In genomic region chr22:45268958-45269844, GRCh38 we compare ENCODE assay signal across 1 cellular context.
TF ChIP-seq lines count a peak whose summit lies in the region.

No MANE protein-coding gene starts in this region.

TF ChIP-seq in HepG2, 621 proteins besides CTCF, POLR2A, EP300 and RAD21 (continued from another document and continues in another):
- TF ChIP-seq SAFB2 (CRISPR knock-in tag; IDR thresholded peaks at IDR 0.05; ENCODE audit: borderline replicate concordance, low read depth) (no peak), TAF1 (CRISPR knock-in tag; IDR thresholded peaks at IDR 0.05) (peak; percentile 46; the same call in 1 of the 2 replicates), SOX13 (IDR thresholded peaks at IDR 0.05) (no peak), SOX13 (CRISPR knock-in tag; conservative IDR thresholded peaks at IDR 0.05 in 1 of 2, IDR thresholded peaks at IDR 0.05 in 1 of 2) (no peak), DZIP1 (CRISPR knock-in tag; IDR thresholded peaks at IDR 0.05) (no peak), REXO4 (CRISPR knock-in tag; IDR thresholded peaks at IDR 0.05; ENCODE audit: borderline replicate concordance) (no peak), MYNN (CRISPR knock-in tag; IDR thresholded peaks at IDR 0.05; ENCODE audit: low read depth) (no peak), NRL (CRISPR knock-in tag; IDR thresholded peaks at IDR 0.05; ENCODE audit: borderline replicate concordance) (0 out of 2 replicates have a peak, but pooled peaks have one; percentile 59), ZSCAN29 (CRISPR knock-in tag; conservative IDR thresholded peaks at IDR 0.05) (no peak), ZNF101 (CRISPR knock-in tag; IDR thresholded peaks at IDR 0.05; ENCODE audit: borderline replicate concordance, low read depth) (no peak), ZNF598 (CRISPR knock-in tag; IDR thresholded peaks at IDR 0.05; ENCODE audit: borderline replicate concordance) (no peak), NFYC (CRISPR knock-in tag; IDR thresholded peaks at IDR 0.05) (no peak), ZNF292 (CRISPR knock-in tag; IDR thresholded peaks at IDR 0.05; ENCODE audit: borderline replicate concordance, low read depth) (0 out of 2 replicates have a peak, but pooled peaks have one; percentile 34), ATRX (CRISPR knock-in tag; IDR thresholded peaks at IDR 0.05; ENCODE audit: borderline replicate concordance) (no peak), JUND (CRISPR knock-in tag; IDR thresholded peaks at IDR 0.05) (no peak), CENPX (CRISPR knock-in tag; IDR thresholded peaks at IDR 0.05) (no peak), ZEB1 (IDR thresholded peaks at IDR 0.05; ENCODE audit: insufficient replicate concordance, low read depth) (no peak), ZNF3 (CRISPR knock-in tag; IDR thresholded peaks at IDR 0.05) (no peak), HNRNPUL1 (IDR thresholded peaks at IDR 0.05; ENCODE audit: low read depth, low read length) (no peak), ZNF549 (CRISPR knock-in tag; IDR thresholded peaks at IDR 0.05) (no peak), ZSCAN20 (CRISPR knock-in tag; IDR thresholded peaks at IDR 0.05; ENCODE audit: borderline replicate concordance) (no peak), ZNF737 (CRISPR knock-in tag; IDR thresholded peaks at IDR 0.05; ENCODE audit: borderline replicate concordance) (no peak), ZNF639 (CRISPR knock-in tag; conservative IDR thresholded peaks at IDR 0.05) (0 out of 2 replicates have a peak, but pooled peaks have one; percentile 49), SRSF1 (optimal IDR thresholded peaks at IDR 0.05; ENCODE audit: low read depth, low read length) (no peak), SP1 (IDR thresholded peaks at IDR 0.05) (no peak), SP1 (CRISPR knock-in tag; IDR thresholded peaks at IDR 0.05) (peak; percentile 92), ZNF12 (CRISPR knock-in tag; IDR thresholded peaks at IDR 0.05) (no peak), PHB2 (IDR thresholded peaks at IDR 0.05; ENCODE audit: partially characterized antibody) (no peak), ZNF24 (IDR thresholded peaks at IDR 0.05) (no peak), WIZ (CRISPR knock-in tag; IDR thresholded peaks at IDR 0.05) (no peak), FOXP1 (IDR thresholded peaks at IDR 0.05) (no peak), FOXP1 (CRISPR knock-in tag; IDR thresholded peaks at IDR 0.05) (no peak), ZNF841 (CRISPR knock-in tag; IDR thresholded peaks at IDR 0.05; ENCODE audit: borderline replicate concordance) (no peak), ZBTB39 (CRISPR knock-in tag; IDR thresholded peaks at IDR 0.05) (no peak)
- TF ChIP-seq, protein P1, sequence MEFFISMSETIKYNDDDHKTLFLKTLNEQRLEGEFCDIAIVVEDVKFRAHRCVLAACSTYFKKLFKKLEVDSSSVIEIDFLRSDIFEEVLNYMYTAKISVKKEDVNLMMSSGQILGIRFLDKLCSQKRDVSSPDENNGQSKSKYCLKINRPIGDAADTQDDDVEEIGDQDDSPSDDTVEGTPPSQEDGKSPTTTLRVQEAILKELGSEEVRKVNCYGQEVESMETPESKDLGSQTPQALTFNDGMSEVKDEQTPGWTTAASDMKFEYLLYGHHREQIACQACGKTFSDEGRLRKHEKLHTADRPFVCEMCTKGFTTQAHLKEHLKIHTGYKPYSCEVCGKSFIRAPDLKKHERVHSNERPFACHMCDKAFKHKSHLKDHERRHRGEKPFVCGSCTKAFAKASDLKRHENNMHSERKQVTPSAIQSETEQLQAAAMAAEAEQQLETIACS (CRISPR knock-in tag; IDR thresholded peaks at IDR 0.05): no peak
- TF ChIP-seq, protein P2, sequence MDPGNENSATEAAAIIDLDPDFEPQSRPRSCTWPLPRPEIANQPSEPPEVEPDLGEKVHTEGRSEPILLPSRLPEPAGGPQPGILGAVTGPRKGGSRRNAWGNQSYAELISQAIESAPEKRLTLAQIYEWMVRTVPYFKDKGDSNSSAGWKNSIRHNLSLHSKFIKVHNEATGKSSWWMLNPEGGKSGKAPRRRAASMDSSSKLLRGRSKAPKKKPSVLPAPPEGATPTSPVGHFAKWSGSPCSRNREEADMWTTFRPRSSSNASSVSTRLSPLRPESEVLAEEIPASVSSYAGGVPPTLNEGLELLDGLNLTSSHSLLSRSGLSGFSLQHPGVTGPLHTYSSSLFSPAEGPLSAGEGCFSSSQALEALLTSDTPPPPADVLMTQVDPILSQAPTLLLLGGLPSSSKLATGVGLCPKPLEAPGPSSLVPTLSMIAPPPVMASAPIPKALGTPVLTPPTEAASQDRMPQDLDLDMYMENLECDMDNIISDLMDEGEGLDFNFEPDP (CRISPR knock-in tag; conservative IDR thresholded peaks at IDR 0.05): no peak
- TF ChIP-seq, protein P3, sequence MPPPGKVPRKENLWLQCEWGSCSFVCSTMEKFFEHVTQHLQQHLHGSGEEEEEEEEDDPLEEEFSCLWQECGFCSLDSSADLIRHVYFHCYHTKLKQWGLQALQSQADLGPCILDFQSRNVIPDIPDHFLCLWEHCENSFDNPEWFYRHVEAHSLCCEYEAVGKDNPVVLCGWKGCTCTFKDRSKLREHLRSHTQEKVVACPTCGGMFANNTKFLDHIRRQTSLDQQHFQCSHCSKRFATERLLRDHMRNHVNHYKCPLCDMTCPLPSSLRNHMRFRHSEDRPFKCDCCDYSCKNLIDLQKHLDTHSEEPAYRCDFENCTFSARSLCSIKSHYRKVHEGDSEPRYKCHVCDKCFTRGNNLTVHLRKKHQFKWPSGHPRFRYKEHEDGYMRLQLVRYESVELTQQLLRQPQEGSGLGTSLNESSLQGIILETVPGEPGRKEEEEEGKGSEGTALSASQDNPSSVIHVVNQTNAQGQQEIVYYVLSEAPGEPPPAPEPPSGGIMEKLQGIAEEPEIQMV (CRISPR knock-in tag; IDR thresholded peaks at IDR 0.05; ENCODE audit: low read depth): no peak
- TF ChIP-seq, protein P4, sequence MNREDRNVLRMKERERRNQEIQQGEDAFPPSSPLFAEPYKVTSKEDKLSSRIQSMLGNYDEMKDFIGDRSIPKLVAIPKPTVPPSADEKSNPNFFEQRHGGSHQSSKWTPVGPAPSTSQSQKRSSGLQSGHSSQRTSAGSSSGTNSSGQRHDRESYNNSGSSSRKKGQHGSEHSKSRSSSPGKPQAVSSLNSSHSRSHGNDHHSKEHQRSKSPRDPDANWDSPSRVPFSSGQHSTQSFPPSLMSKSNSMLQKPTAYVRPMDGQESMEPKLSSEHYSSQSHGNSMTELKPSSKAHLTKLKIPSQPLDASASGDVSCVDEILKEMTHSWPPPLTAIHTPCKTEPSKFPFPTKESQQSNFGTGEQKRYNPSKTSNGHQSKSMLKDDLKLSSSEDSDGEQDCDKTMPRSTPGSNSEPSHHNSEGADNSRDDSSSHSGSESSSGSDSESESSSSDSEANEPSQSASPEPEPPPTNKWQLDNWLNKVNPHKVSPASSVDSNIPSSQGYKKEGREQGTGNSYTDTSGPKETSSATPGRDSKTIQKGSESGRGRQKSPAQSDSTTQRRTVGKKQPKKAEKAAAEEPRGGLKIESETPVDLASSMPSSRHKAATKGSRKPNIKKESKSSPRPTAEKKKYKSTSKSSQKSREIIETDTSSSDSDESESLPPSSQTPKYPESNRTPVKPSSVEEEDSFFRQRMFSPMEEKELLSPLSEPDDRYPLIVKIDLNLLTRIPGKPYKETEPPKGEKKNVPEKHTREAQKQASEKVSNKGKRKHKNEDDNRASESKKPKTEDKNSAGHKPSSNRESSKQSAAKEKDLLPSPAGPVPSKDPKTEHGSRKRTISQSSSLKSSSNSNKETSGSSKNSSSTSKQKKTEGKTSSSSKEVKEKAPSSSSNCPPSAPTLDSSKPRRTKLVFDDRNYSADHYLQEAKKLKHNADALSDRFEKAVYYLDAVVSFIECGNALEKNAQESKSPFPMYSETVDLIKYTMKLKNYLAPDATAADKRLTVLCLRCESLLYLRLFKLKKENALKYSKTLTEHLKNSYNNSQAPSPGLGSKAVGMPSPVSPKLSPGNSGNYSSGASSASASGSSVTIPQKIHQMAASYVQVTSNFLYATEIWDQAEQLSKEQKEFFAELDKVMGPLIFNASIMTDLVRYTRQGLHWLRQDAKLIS (CRISPR knock-in tag; IDR thresholded peaks at IDR 0.05): no peak
- TF ChIP-seq, protein P5, sequence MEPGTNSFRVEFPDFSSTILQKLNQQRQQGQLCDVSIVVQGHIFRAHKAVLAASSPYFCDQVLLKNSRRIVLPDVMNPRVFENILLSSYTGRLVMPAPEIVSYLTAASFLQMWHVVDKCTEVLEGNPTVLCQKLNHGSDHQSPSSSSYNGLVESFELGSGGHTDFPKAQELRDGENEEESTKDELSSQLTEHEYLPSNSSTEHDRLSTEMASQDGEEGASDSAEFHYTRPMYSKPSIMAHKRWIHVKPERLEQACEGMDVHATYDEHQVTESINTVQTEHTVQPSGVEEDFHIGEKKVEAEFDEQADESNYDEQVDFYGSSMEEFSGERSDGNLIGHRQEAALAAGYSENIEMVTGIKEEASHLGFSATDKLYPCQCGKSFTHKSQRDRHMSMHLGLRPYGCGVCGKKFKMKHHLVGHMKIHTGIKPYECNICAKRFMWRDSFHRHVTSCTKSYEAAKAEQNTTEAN (CRISPR knock-in tag; conservative IDR thresholded peaks at IDR 0.05): no peak
- TF ChIP-seq, protein P6, sequence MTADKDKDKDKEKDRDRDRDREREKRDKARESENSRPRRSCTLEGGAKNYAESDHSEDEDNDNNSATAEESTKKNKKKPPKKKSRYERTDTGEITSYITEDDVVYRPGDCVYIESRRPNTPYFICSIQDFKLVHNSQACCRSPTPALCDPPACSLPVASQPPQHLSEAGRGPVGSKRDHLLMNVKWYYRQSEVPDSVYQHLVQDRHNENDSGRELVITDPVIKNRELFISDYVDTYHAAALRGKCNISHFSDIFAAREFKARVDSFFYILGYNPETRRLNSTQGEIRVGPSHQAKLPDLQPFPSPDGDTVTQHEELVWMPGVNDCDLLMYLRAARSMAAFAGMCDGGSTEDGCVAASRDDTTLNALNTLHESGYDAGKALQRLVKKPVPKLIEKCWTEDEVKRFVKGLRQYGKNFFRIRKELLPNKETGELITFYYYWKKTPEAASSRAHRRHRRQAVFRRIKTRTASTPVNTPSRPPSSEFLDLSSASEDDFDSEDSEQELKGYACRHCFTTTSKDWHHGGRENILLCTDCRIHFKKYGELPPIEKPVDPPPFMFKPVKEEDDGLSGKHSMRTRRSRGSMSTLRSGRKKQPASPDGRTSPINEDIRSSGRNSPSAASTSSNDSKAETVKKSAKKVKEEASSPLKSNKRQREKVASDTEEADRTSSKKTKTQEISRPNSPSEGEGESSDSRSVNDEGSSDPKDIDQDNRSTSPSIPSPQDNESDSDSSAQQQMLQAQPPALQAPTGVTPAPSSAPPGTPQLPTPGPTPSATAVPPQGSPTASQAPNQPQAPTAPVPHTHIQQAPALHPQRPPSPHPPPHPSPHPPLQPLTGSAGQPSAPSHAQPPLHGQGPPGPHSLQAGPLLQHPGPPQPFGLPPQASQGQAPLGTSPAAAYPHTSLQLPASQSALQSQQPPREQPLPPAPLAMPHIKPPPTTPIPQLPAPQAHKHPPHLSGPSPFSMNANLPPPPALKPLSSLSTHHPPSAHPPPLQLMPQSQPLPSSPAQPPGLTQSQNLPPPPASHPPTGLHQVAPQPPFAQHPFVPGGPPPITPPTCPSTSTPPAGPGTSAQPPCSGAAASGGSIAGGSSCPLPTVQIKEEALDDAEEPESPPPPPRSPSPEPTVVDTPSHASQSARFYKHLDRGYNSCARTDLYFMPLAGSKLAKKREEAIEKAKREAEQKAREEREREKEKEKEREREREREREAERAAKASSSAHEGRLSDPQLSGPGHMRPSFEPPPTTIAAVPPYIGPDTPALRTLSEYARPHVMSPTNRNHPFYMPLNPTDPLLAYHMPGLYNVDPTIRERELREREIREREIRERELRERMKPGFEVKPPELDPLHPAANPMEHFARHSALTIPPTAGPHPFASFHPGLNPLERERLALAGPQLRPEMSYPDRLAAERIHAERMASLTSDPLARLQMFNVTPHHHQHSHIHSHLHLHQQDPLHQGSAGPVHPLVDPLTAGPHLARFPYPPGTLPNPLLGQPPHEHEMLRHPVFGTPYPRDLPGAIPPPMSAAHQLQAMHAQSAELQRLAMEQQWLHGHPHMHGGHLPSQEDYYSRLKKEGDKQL (CRISPR knock-in tag; IDR thresholded peaks at IDR 0.05; ENCODE audit: low read depth): no peak
